ENCODE assay signal across 1 cellular context in genomic region chr16:23595951-23596720, GRCh38.
TF ChIP-seq lines count a peak whose summit lies in the region.

Gene NDUFAB1 (minus strand): TSS chr16:23596316. CDS start chr16:23596290, 26 bp downstream.

TF ChIP-seq in HepG2, 621 proteins besides CTCF, POLR2A, EP300 and RAD21 (continued from another document and continues in another):
- no peak for TF ChIP-seq SOX13 (IDR thresholded peaks at IDR 0.05)
- TF ChIP-seq SOX13 (CRISPR knock-in tag; conservative IDR thresholded peaks at IDR 0.05 in 1 of 2, IDR thresholded peaks at IDR 0.05 in 1 of 2): peak in 1 of 2 experiments; percentile 74; a peak in 1 of 4 replicates
- peak; percentile 96 for TF ChIP-seq RFXAP (CRISPR knock-in tag; IDR thresholded peaks at IDR 0.05; ENCODE audit: borderline replicate concordance)
- TF ChIP-seq TIGD3 (CRISPR knock-in tag; IDR thresholded peaks at IDR 0.05; ENCODE audit: borderline replicate concordance): no peak
- TF ChIP-seq FOXA3 (CRISPR knock-in tag; IDR thresholded peaks at IDR 0.05): peak; percentile 84
- TF ChIP-seq SP5 (CRISPR knock-in tag; IDR thresholded peaks at IDR 0.05; ENCODE audit: borderline replicate concordance, low read depth): peak; percentile 26; the same call in 1 of the 2 replicates
- peak; percentile 76 for TF ChIP-seq RFX1 (IDR thresholded peaks at IDR 0.05)
- peak; percentile 83; the same call in 1 of the 2 replicates for TF ChIP-seq CREBL2 (CRISPR knock-in tag; IDR thresholded peaks at IDR 0.05; ENCODE audit: borderline replicate concordance)
- 0 out of 2 replicates have a peak, but pooled peaks have one; percentile 90 for TF ChIP-seq MTERF4 (CRISPR knock-in tag; IDR thresholded peaks at IDR 0.05)
- peak; percentile 96 for TF ChIP-seq KDM5B (CRISPR knock-in tag; IDR thresholded peaks at IDR 0.05; ENCODE audit: borderline replicate concordance)
- 0 out of 2 replicates have a peak, but pooled peaks have one; percentile 88 for TF ChIP-seq SAFB2 (CRISPR knock-in tag; IDR thresholded peaks at IDR 0.05; ENCODE audit: borderline replicate concordance, low read depth)
- peak; percentile 90 for TF ChIP-seq ZFP37 (CRISPR knock-in tag; IDR thresholded peaks at IDR 0.05; ENCODE audit: borderline replicate concordance)
- TF ChIP-seq SYNCRIP (IDR thresholded peaks at IDR 0.05; ENCODE audit: insufficient read depth, low read depth, low read length): no peak
- 0 out of 2 replicates have a peak, but pooled peaks have one; percentile 87 for TF ChIP-seq ETV6 (CRISPR knock-in tag; conservative IDR thresholded peaks at IDR 0.05)
- peak; percentile 97 for TF ChIP-seq DNMT1 (CRISPR knock-in tag; IDR thresholded peaks at IDR 0.05)
- TF ChIP-seq XBP1 (CRISPR knock-in tag; IDR thresholded peaks at IDR 0.05): no peak; the same call in 1 of the 2 replicates
- TF ChIP-seq PHF8 (CRISPR knock-in tag; IDR thresholded peaks at IDR 0.05): peak; percentile 99
- TF ChIP-seq ZNF777 (CRISPR knock-in tag; IDR thresholded peaks at IDR 0.05): no peak; the same call in none of the 2 replicates
- peak; percentile 98 for TF ChIP-seq ZFP91 (CRISPR knock-in tag; IDR thresholded peaks at IDR 0.05; ENCODE audit: borderline replicate concordance)
- peak; percentile 98 for TF ChIP-seq YEATS2 (CRISPR knock-in tag; IDR thresholded peaks at IDR 0.05; ENCODE audit: borderline replicate concordance)
- TF ChIP-seq XRCC5 (optimal IDR thresholded peaks at IDR 0.05; ENCODE audit: low read length): peak; percentile 100
- peak; percentile 94 for TF ChIP-seq DBP (CRISPR knock-in tag; IDR thresholded peaks at IDR 0.05; ENCODE audit: not compliant biosample characterization)
- TF ChIP-seq ERF (CRISPR knock-in tag; IDR thresholded peaks at IDR 0.05): peak; percentile 97
- peak; percentile 24; the same call in 1 of the 2 replicates for TF ChIP-seq LBX2 (CRISPR knock-in tag; IDR thresholded peaks at IDR 0.05; ENCODE audit: borderline replicate concordance)
- TF ChIP-seq ZNF17 (CRISPR knock-in tag; IDR thresholded peaks at IDR 0.05): no peak; the same call in 1 of the 2 replicates
- TF ChIP-seq ZNF232 (CRISPR knock-in tag; IDR thresholded peaks at IDR 0.05; ENCODE audit: borderline replicate concordance): peak; percentile 96; the same call in 1 of the 2 replicates
- peak; percentile 100 for TF ChIP-seq ZNF619 (CRISPR knock-in tag; IDR thresholded peaks at IDR 0.05)
- TF ChIP-seq ZNF142 (CRISPR knock-in tag; IDR thresholded peaks at IDR 0.05): peak; percentile 70; the same call in 1 of the 2 replicates
- TF ChIP-seq BHLHE40 (IDR thresholded peaks at IDR 0.05; ENCODE audit: low read length): peak; percentile 59; the same call in 1 of the 2 replicates
- TF ChIP-seq HNRNPK (IDR thresholded peaks at IDR 0.05; ENCODE audit: low read depth, low read length, poor library complexity, severe bottlenecking): peak; percentile 83
- TF ChIP-seq PHB2 (IDR thresholded peaks at IDR 0.05; ENCODE audit: partially characterized antibody): no peak
- peak; percentile 95 for TF ChIP-seq ZFP82 (CRISPR knock-in tag; IDR thresholded peaks at IDR 0.05; ENCODE audit: borderline replicate concordance)
- TF ChIP-seq E2F1 (CRISPR knock-in tag; IDR thresholded peaks at IDR 0.05): peak; percentile 89
- TF ChIP-seq ELK4 (CRISPR knock-in tag; IDR thresholded peaks at IDR 0.05; ENCODE audit: borderline replicate concordance): peak; percentile 92; the same call in 1 of the 2 replicates
- TF ChIP-seq ZNF7 (CRISPR knock-in tag; IDR thresholded peaks at IDR 0.05): no peak
- TF ChIP-seq POGZ (CRISPR knock-in tag; IDR thresholded peaks at IDR 0.05): peak; percentile 99
- peak; percentile 87; the same call in 1 of the 2 replicates for TF ChIP-seq TSC22D2 (CRISPR knock-in tag; IDR thresholded peaks at IDR 0.05; ENCODE audit: borderline replicate concordance)
- no peak for TF ChIP-seq PRDM10 (CRISPR knock-in tag; IDR thresholded peaks at IDR 0.05; ENCODE audit: low read depth)
- TF ChIP-seq ZNF383 (CRISPR knock-in tag; IDR thresholded peaks at IDR 0.05; ENCODE audit: borderline replicate concordance): peak; percentile 82; the same call in 1 of the 2 replicates
- no peak for TF ChIP-seq ZNF530 (CRISPR knock-in tag; IDR thresholded peaks at IDR 0.05; ENCODE audit: low read depth)
- TF ChIP-seq NPAS2 (CRISPR knock-in tag; IDR thresholded peaks at IDR 0.05; ENCODE audit: borderline replicate concordance): no peak
- TF ChIP-seq BRD4 (CRISPR knock-in tag; IDR thresholded peaks at IDR 0.05): peak; percentile 99
- 0 out of 2 replicates have a peak, but pooled peaks have one; percentile 82 for TF ChIP-seq ZNF75D (CRISPR knock-in tag; IDR thresholded peaks at IDR 0.05; ENCODE audit: borderline replicate concordance)
- TF ChIP-seq CREM (IDR thresholded peaks at IDR 0.05): peak; percentile 49; the same call in 1 of the 2 replicates
- TF ChIP-seq CREM (CRISPR knock-in tag; IDR thresholded peaks at IDR 0.05): peak; percentile 46; the same call in 1 of the 2 replicates
- TF ChIP-seq MAFF (IDR thresholded peaks at IDR 0.05; ENCODE audit: low read depth, low read length): no peak; the same call in 1 of the 2 replicates
